In genomic region chr4:108148316-108148715, GRCh38 we compare ENCODE assay signal across 1 cellular context.
TF ChIP-seq lines count a peak whose summit lies in the region.

No MANE protein-coding gene starts in this region.

TF ChIP-seq in HEK293, 187 proteins besides CTCF, POLR2A, EP300 and RAD21 (continued from another document):
- TF ChIP-seq ZNF433 (tag by site-specific recombination; IDR thresholded peaks at IDR 0.05; ENCODE audit: low read depth) (no peak), ZNF121 (tag by site-specific recombination; IDR thresholded peaks at IDR 0.05) (no peak), ZNF362 (tag by site-specific recombination; IDR thresholded peaks at IDR 0.05) (no peak), SCRT1 (tag by site-specific recombination; IDR thresholded peaks at IDR 0.05; ENCODE audit: borderline replicate concordance) (peak; percentile 73), ZBTB17 (tag by site-specific recombination; IDR thresholded peaks at IDR 0.05) (0 out of 2 replicates have a peak, but pooled peaks have one; percentile 24), ZNF704 (tag by site-specific recombination; IDR thresholded peaks at IDR 0.05) (no peak), ZNF629 (tag by site-specific recombination; IDR thresholded peaks at IDR 0.05) (peak; percentile 84), KLF7 (tag by site-specific recombination; IDR thresholded peaks at IDR 0.05; ENCODE audit: borderline replicate concordance) (no peak), ZSCAN16 (tag by site-specific recombination; IDR thresholded peaks at IDR 0.05) (peak; percentile 95), ZNF221 (tag by site-specific recombination; IDR thresholded peaks at IDR 0.05; ENCODE audit: borderline replicate concordance) (no peak), ZSCAN4 (tag by site-specific recombination; IDR thresholded peaks at IDR 0.05) (no peak), ZNF23 (tag by site-specific recombination; IDR thresholded peaks at IDR 0.05; ENCODE audit: borderline replicate concordance) (no peak), IKZF3 (tag by site-specific recombination; IDR thresholded peaks at IDR 0.05) (no peak), PBX3 (CRISPR knock-in tag; IDR thresholded peaks at IDR 0.05) (no peak), BCL11A (tag by site-specific recombination; IDR thresholded peaks at IDR 0.05; ENCODE audit: low read depth) (no peak), ZFP37 (tag by site-specific recombination; IDR thresholded peaks at IDR 0.05) (no peak), ZNF426 (tag by site-specific recombination; IDR thresholded peaks at IDR 0.05) (no peak), ZNF311 (tag by site-specific recombination; IDR thresholded peaks at IDR 0.05; ENCODE audit: borderline replicate concordance) (no peak), ZNF670 (tag by site-specific recombination; IDR thresholded peaks at IDR 0.05; ENCODE audit: low read depth) (no peak), SP7 (tag by site-specific recombination; IDR thresholded peaks at IDR 0.05) (peak; percentile 59), ZNF830 (tag by site-specific recombination; IDR thresholded peaks at IDR 0.05; ENCODE audit: low read depth) (no peak), ZNF558 (tag by site-specific recombination; IDR thresholded peaks at IDR 0.05) (no peak), ZNF513 (tag by site-specific recombination; IDR thresholded peaks at IDR 0.05) (no peak), ZNF341 (tag by site-specific recombination; IDR thresholded peaks at IDR 0.05; ENCODE audit: low read depth) (no peak), ZNF114 (tag by site-specific recombination; IDR thresholded peaks at IDR 0.05) (no peak), ZNF654 (tag by site-specific recombination; IDR thresholded peaks at IDR 0.05; ENCODE audit: low read depth) (no peak), ZNF302 (tag by site-specific recombination; IDR thresholded peaks at IDR 0.05; ENCODE audit: low read depth) (no peak), ATF2 (tag by site-specific recombination; IDR thresholded peaks at IDR 0.05; ENCODE audit: low read depth) (peak; percentile 72), ZNF248 (tag by site-specific recombination; IDR thresholded peaks at IDR 0.05) (no peak), ZBTB6 (tag by site-specific recombination; IDR thresholded peaks at IDR 0.05) (no peak), ZBTB21 (tag by site-specific recombination; IDR thresholded peaks at IDR 0.05) (peak; percentile 42; the same call in 1 of the 2 replicates), ZNF560 (tag by site-specific recombination; IDR thresholded peaks at IDR 0.05; ENCODE audit: borderline replicate concordance) (no peak), PRDM6 (tag by site-specific recombination; IDR thresholded peaks at IDR 0.05) (no peak), GLIS2 (tag by site-specific recombination; IDR thresholded peaks at IDR 0.05) (no peak), ZNF132 (tag by site-specific recombination; IDR thresholded peaks at IDR 0.05; ENCODE audit: borderline replicate concordance) (no peak), ZNF10 (tag by site-specific recombination; IDR thresholded peaks at IDR 0.05) (no peak), ZNF18 (tag by site-specific recombination; IDR thresholded peaks at IDR 0.05) (peak; percentile 97)
TF ChIP-seq in HEK293: peak in this region for 10.
